Comparison of ENCODE assay signal across 10 cellular contexts in the genomic region with DNA sequence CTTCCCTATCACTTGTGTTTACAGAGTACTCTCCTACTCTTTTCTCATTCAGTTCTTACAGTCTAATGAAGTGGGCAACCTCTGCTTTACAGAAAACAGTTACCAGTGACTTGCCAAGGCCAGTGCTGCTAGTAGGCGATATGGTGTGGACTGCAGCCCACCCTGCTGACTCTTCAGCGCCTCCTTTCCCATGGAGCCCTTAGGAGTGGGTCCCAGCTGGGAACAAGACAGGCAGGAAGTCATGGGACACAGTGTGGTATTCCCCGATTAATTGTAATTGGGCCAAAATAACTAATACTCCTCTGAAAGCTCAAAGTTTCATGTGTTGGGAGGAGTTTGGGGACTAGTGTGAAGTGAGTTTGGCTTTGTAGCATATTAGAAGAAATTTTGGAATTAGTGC.
A peak's percentile ranks its signal among the peaks of the same experiment; 100 is the strongest.
DNase-seq lines count a peak whose midpoint lies in the region; ATAC-seq, FAIRE-seq and TF ChIP-seq lines count a peak whose summit lies in the region.
"Had no signal": no experiment of that assay in that cellular context is flagged by ENCODE, and none has a peak within 500 bp of the region (broad histone marks: within the 10 kb centered on the region; RNA-seq: fewer than 3 reads in every experiment).

No MANE protein-coding gene starts in this region.

- H3K9me3 ChIP-seq in kidney (ENCODE audit: control insufficient read depth in 1 of 2, low read length in 2 of 2): no peaks in the 10 kb centered on the region

- FAIRE-seq in kidney (lab: Jason Lieb, UNC): no peak

- peak overlapping the region in 1 of 4 donors; percentile 63 for H3K4me3 Mint-ChIP-seq in IgD-negative memory B cell
- peak overlapping the region in 1 of 2 donors; percentile 46 for H3K4me3 Mint-ChIP-seq in stimulated activated naive CD8-positive, alpha-beta T cell treated with anti-CD3 and anti-CD28 coated beads, Interleukin-15, amount 100 ng/mL, for 72 hours

- no peaks in the 10 kb centered on the region for H3K9me3 Mint-ChIP-seq in IgD-negative memory B cell
- peaks cover 0 to 4% of the 10 kb centered on the region in 2 donors for H3K9me3 Mint-ChIP-seq in stimulated activated naive CD8-positive, alpha-beta T cell treated with anti-CD3 and anti-CD28 coated beads, Interleukin-15, amount 100 ng/mL, for 72 hours

- H3K4me1 Mint-ChIP-seq in IgD-negative memory B cell: peaks cover 60 to 82% (median 61%) of the 10 kb centered on the region in 3 donors
- peaks cover 94% of the 10 kb centered on the region for H3K4me1 Mint-ChIP-seq in stimulated activated naive CD8-positive, alpha-beta T cell treated with anti-CD3 and anti-CD28 coated beads, Interleukin-15, amount 100 ng/mL, for 72 hours

- ATAC-seq in stimulated activated naive CD8-positive, alpha-beta T cell treated with anti-CD3 and anti-CD28 coated beads, Interleukin-15, amount 100 ng/mL, for 72 hours: peak; percentile 8
- ATAC-seq in HG02759 (IDR thresholded peaks at IDR 0.05; ENCODE audit: unreplicated experiment): no peak

- H3K27ac ChIP-seq in kidney (ENCODE audit: low read depth in 2 of 2, low read length in 2 of 2): peak overlapping the region; percentile 72 to 78

- H3K4me3 ChIP-seq in kidney (ENCODE audit: low read length in 2 of 2): no peak overlapping the region

- DNase-seq in astrocyte of the hippocampus (ENCODE audit: low read depth, low spot score) (peak; percentile 37), kidney (no peak), posterior vena cava (ENCODE audit: low spot score) (no peak), NCI-H2227 treated with DMSO at 0.1 percent for 48 hours (lab: John Stamatoyannopoulos, UW) (no peak)
- no peak for DNase-seq in stimulated activated naive CD8-positive, alpha-beta T cell treated with anti-CD3 and anti-CD28 coated beads, Interleukin-15, amount 100 ng/mL, for 72 hours
- DNase-seq: hippocampal formation, NCI-H82, nucleus accumbens had no signal

- no peak for TF ChIP-seq CTCF in kidney (IDR thresholded peaks at IDR 0.05; ENCODE audit: borderline replicate concordance, extremely low read depth, insufficient read depth)

- peaks cover 68 to 79% of the 10 kb centered on the region in 2 donors for H3K4me1 ChIP-seq in kidney (ENCODE audit: control insufficient read depth in 1 of 2, insufficient read depth in 1 of 2, low read depth in 1 of 2, low read length in 2 of 2)

- intact Hi-C loops in kidney (cut with DNase I): no loop called here
- intact Hi-C loops in posterior vena cava (cut with DNase I): no loop called here

- peaks cover 0 to 8% of the 10 kb centered on the region in 2 donors for H3K36me3 ChIP-seq in kidney (ENCODE audit: control insufficient read depth in 1 of 2, insufficient read depth in 2 of 2, low read length in 2 of 2)

- H3K27me3 Mint-ChIP-seq in IgD-negative memory B cell: no peaks in the 10 kb centered on the region
- H3K27me3 Mint-ChIP-seq in stimulated activated naive CD8-positive, alpha-beta T cell treated with anti-CD3 and anti-CD28 coated beads, Interleukin-15, amount 100 ng/mL, for 72 hours: no peaks in the 10 kb centered on the region

- H3K9ac ChIP-seq in kidney (ENCODE audit: low read length in 2 of 2): peak overlapping the region in 1 of 2 donors; percentile 30

- H3K36me3 Mint-ChIP-seq in IgD-negative memory B cell: peaks cover 8% of the 10 kb centered on the region

- peak overlapping the region; percentile 50 to 78 (median 73) for H3K27ac Mint-ChIP-seq in IgD-negative memory B cell
- H3K27ac Mint-ChIP-seq in stimulated activated naive CD8-positive, alpha-beta T cell treated with anti-CD3 and anti-CD28 coated beads, Interleukin-15, amount 100 ng/mL, for 72 hours: peak overlapping the region in 1 of 2 donors; percentile 83
